Comparison of ENCODE assay signal across 9 cellular contexts in the genomic region with DNA sequence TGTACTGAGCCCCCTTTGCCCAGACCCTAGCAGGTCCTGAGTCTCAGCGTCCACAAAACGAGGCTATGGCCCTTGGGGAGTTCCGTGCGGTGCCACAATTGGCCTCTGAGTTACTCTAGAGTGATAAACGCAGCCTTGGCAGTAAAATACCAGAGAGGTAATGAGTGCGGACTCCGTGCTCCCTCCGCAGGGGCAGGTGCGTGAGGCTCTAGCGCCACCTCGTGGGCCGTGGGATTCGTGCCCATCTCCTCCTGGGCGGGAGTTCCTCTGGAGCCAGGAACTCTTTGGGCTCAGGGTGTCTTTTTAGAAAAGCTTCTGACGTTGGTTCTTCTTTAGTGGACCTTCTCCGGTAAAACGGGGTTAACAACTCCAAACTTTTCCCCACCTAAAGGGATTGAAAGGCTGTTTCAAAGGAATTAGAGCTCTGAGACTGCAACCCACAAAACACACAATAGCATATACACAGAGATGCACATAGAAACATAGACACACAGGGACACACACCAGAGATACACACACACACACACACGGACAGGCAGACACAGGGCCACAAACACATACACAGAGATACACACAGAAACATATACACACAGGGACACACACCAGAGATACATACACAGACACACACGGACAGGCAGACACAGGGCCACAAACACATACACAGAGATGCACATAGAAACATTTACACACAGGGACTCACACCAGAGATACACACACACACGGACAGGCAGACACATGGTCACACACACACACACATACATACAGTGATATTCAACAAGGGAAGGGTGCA.
DNase-seq lines count a peak whose midpoint lies in the region; ATAC-seq and TF ChIP-seq lines count a peak whose summit lies in the region.
"Had no signal": no experiment of that assay in that cellular context is flagged by ENCODE, and none has a peak within 500 bp of the region (broad histone marks: within the 10 kb centered on the region; RNA-seq: fewer than 3 reads in every experiment).

No MANE protein-coding gene starts in this region.

- no peaks in the 10 kb centered on the region for H3K36me3 Mint-ChIP-seq in activated T-helper 2 cell treated with anti-CD3 and anti-CD28 coated beads, Interferon-gamma antibody, Interleukin-2, Interleukin-4, amounts not matched to agents 10 μg/mL and 5 μg/mL and 100 μg/mL, durations not matched to agents 14 hours and 24 hours and 36 hours (ENCODE audit: low read depth)

- H3K9me3 ChIP-seq in tibial artery, result no peaks in the 10 kb centered on the region

- no peaks in the 10 kb centered on the region for H3K9me3 Mint-ChIP-seq in activated T-helper 2 cell treated with anti-CD3 and anti-CD28 coated beads, Interferon-gamma antibody, Interleukin-2, Interleukin-4, amounts not matched to agents 10 μg/mL and 5 μg/mL and 100 μg/mL, durations not matched to agents 14 hours and 24 hours and 36 hours
- H3K9me3 Mint-ChIP-seq: stimulated activated naive CD8-positive, alpha-beta T cell treated with anti-CD3 and anti-CD28 coated beads, Interleukin-15, Interleukin-2, amounts not matched to agents 100 ng/mL and 50 ng/mL, for 24 hours had no signal

- POLR2A ChIA-PET in RWPE1 (lab: Yijun Ruan, JAX; ENCODE audit: low non-redundant PET), result no interaction called here

- DNase-seq in A172 (ENCODE audit: low spot score) (peak; percentile 74), GM13977 (ENCODE audit: low spot score) (peak; percentile 84), LHCN-M2 (ENCODE audit: low read depth) (peak; percentile 82), RWPE1 (ENCODE audit: low spot score) (peak; percentile 83), foreskin keratinocyte (peak in 1 of 2 donors; percentile 51), omental fat pad (ENCODE audit: low spot score) (peak; percentile 72), tibial artery (peak; percentile 70 to 89)
- peak; percentile 57 for DNase-seq in activated T-helper 2 cell treated with anti-CD3 and anti-CD28 coated beads, Interferon-gamma antibody, Interleukin-2, Interleukin-4, amounts not matched to agents 10 μg/mL and 5 μg/mL and 100 μg/mL, durations not matched to agents 14 hours and 24 hours and 36 hours (ENCODE audit: low spot score)

- H3K36me3 ChIP-seq in tibial artery, result no peaks in the 10 kb centered on the region

- H3K4me3 Mint-ChIP-seq in activated T-helper 2 cell treated with anti-CD3 and anti-CD28 coated beads, Interferon-gamma antibody, Interleukin-2, Interleukin-4, amounts not matched to agents 10 μg/mL and 5 μg/mL and 100 μg/mL, durations not matched to agents 14 hours and 24 hours and 36 hours (ENCODE audit: low read depth), result no peak overlapping the region
- H3K4me3 Mint-ChIP-seq: stimulated activated naive CD8-positive, alpha-beta T cell treated with anti-CD3 and anti-CD28 coated beads, Interleukin-15, Interleukin-2, amounts not matched to agents 100 ng/mL and 50 ng/mL, for 24 hours had no signal

- no peak overlapping the region for H3K27ac Mint-ChIP-seq in activated T-helper 2 cell treated with anti-CD3 and anti-CD28 coated beads, Interferon-gamma antibody, Interleukin-2, Interleukin-4, amounts not matched to agents 10 μg/mL and 5 μg/mL and 100 μg/mL, durations not matched to agents 14 hours and 24 hours and 36 hours
- H3K27ac Mint-ChIP-seq: stimulated activated naive CD8-positive, alpha-beta T cell treated with anti-CD3 and anti-CD28 coated beads, Interleukin-15, Interleukin-2, amounts not matched to agents 100 ng/mL and 50 ng/mL, for 24 hours had no signal

- H3K27ac ChIP-seq in RWPE1 (peak overlapping the region; percentile 16; the same call in 1 of the 2 replicates), foreskin keratinocyte (no peak overlapping the region), tibial artery (no peak overlapping the region)

- H3K4me1 Mint-ChIP-seq in activated T-helper 2 cell treated with anti-CD3 and anti-CD28 coated beads, Interferon-gamma antibody, Interleukin-2, Interleukin-4, amounts not matched to agents 10 μg/mL and 5 μg/mL and 100 μg/mL, durations not matched to agents 14 hours and 24 hours and 36 hours (ENCODE audit: low read depth), result peaks cover 9% of the 10 kb centered on the region

- peaks cover 8% of the 10 kb centered on the region for H3K27me3 Mint-ChIP-seq in activated T-helper 2 cell treated with anti-CD3 and anti-CD28 coated beads, Interferon-gamma antibody, Interleukin-2, Interleukin-4, amounts not matched to agents 10 μg/mL and 5 μg/mL and 100 μg/mL, durations not matched to agents 14 hours and 24 hours and 36 hours (ENCODE audit: low read depth)

- in situ Hi-C loops in GM13977 (cut with MboI; ENCODE audit: low pct_unique_long_range_greater_than_20kb, low sequenced_read_pairs, unreplicated experiment), result loop anchor here (10.0 to 25.0 kb wide), 2 partner anchors 191 to 644 kb away; no protein-coding TSS in a partner anchor

- peak; percentile 68 for ATAC-seq in foreskin keratinocyte
- peak; percentile 59 for ATAC-seq in omental fat pad (ENCODE audit: low FRiP score)

- CTCF ChIA-PET in RWPE1 (lab: Yijun Ruan, JAX), result interaction anchor here (0.5 to 3.3 kb wide), 23 partner anchors 10 to 1305 kb away, joined by 3 to 25 read pairs (median 3); no protein-coding TSS in a partner anchor

- peak; percentile 98 for TF ChIP-seq CTCF in GM13977 (IDR thresholded peaks at IDR 0.05; ENCODE audit: extremely low read depth, insufficient read depth, missing control alignments)
- TF ChIP-seq CTCF in RWPE1 (conservative IDR thresholded peaks at IDR 0.05; ENCODE audit: low read depth), result peak; percentile 96
- TF ChIP-seq CTCF in foreskin keratinocyte (conservative IDR thresholded peaks at IDR 0.05), result peak; percentile 99
- TF ChIP-seq CTCF in omental fat pad (IDR thresholded peaks at IDR 0.05), result peak in 1 of 3 donors; percentile 63
- TF ChIP-seq CTCF in tibial artery (IDR thresholded peaks at IDR 0.05), result peak; percentile 97 to 98

- intact Hi-C loops in activated T-helper 2 cell treated with anti-CD3 and anti-CD28 coated beads, Interferon-gamma antibody, Interleukin-2, Interleukin-4, amounts not matched to agents 10 μg/mL and 5 μg/mL and 100 μg/mL, durations not matched to agents 14 hours and 24 hours and 36 hours (cut with micrococcal nuclease), result loop anchor here (1.0 to 10.0 kb wide), 3 partner anchors 137 to 641 kb away; no protein-coding TSS in a partner anchor
- intact Hi-C loops in tibial artery (cut with DNase I; ENCODE audit: low total_unique reads), result loop anchor here (2.0 kb wide), 1 partner anchor 199 kb away; no protein-coding TSS in a partner anchor

- peaks cover 3% of the 10 kb centered on the region for H3K27me3 ChIP-seq in foreskin keratinocyte
- no peaks in the 10 kb centered on the region for H3K27me3 ChIP-seq in tibial artery

- H3K4me3 ChIP-seq in tibial artery, result no peak overlapping the region

- H3K4me1 ChIP-seq in foreskin keratinocyte (peaks cover 15% of the 10 kb centered on the region), tibial artery (peaks cover 0 to 29% (median 17%) of the 10 kb centered on the region in 4 donors)
